In genomic region chr11:90179923-90180322, GRCh38 we compare ENCODE assay signal across 30 cellular contexts.
"Had no signal": no experiment of that assay in that cellular context is flagged by ENCODE, and none has a peak within 500 bp of the region (broad histone marks: within the 10 kb centered on the region; RNA-seq: fewer than 3 reads in every experiment).

No MANE protein-coding gene starts in this region.

- H3K4me3 ChIP-seq: colonic mucosa, coronary artery, dorsolateral prefrontal cortex, esophagus muscularis mucosa, esophagus squamous epithelium, gastrocnemius medialis, gastroesophageal sphincter, heart left ventricle, heart right ventricle, hepatocyte had no signal

- H3K4me1 ChIP-seq: colonic mucosa, esophagus muscularis mucosa, esophagus squamous epithelium, foreskin keratinocyte, gastrocnemius medialis, gastroesophageal sphincter, heart left ventricle, heart right ventricle had no signal

- ATAC-seq: effector memory CD8-positive, alpha-beta T cell; esophagus mucosa; foreskin keratinocyte; gastrocnemius medialis; gastroesophageal sphincter; heart left ventricle; heart right ventricle had no signal

- H3K27me3 Mint-ChIP-seq: dendritic cell treated with granulocyte-macrophage colony-stimulating factor and Interleukin-4, amounts not matched to agents 40 ng/mL and 50 ng/mL, for 4 days had no signal

- H3K27ac Mint-ChIP-seq: dendritic cell treated with granulocyte-macrophage colony-stimulating factor and Interleukin-4, amounts not matched to agents 40 ng/mL and 50 ng/mL, for 4 days; effector memory CD8-positive, alpha-beta T cell; endodermal cell had no signal

- DNase-seq: colonic mucosa; cortex of kidney; dermis blood vessel endothelial cell; dorsolateral prefrontal cortex; effector CD4-positive, alpha-beta T cell; effector CD8-positive, alpha-beta T cell; effector memory CD4-positive, alpha-beta T cell; effector memory CD8-positive, alpha-beta T cell; endodermal cell; erythroblast; esophagus squamous epithelium; foreskin fibroblast; foreskin keratinocyte; foreskin melanocyte; gastrocnemius medialis; glutamatergic neuron; head of caudate nucleus; heart left ventricle; heart right ventricle had no signal

- H3K27me3 ChIP-seq: colonic mucosa, dorsolateral prefrontal cortex, esophagus muscularis mucosa, esophagus squamous epithelium, foreskin keratinocyte, gastrocnemius medialis, gastroesophageal sphincter, heart left ventricle, heart right ventricle, hepatocyte had no signal

- H3K36me3 ChIP-seq: colonic mucosa, esophagus muscularis mucosa, esophagus squamous epithelium, gastrocnemius medialis, gastroesophageal sphincter had no signal

- H3K4me2 ChIP-seq: hepatocyte had no signal

- H2AFZ ChIP-seq: hepatocyte had no signal

- H3K4me3 Mint-ChIP-seq: dendritic cell treated with granulocyte-macrophage colony-stimulating factor and Interleukin-4, amounts not matched to agents 40 ng/mL and 50 ng/mL, for 4 days; effector memory CD8-positive, alpha-beta T cell; endodermal cell had no signal

- H3K79me2 ChIP-seq: hepatocyte had no signal

- H3K27ac ChIP-seq: colonic mucosa, coronary artery, dorsolateral prefrontal cortex, epithelial cell of prostate, esophagus muscularis mucosa, esophagus squamous epithelium, foreskin keratinocyte, gastrocnemius medialis, gastroesophageal sphincter, heart left ventricle, heart right ventricle, hepatocyte had no signal

- H3K9me3 Mint-ChIP-seq: dendritic cell treated with granulocyte-macrophage colony-stimulating factor and Interleukin-4, amounts not matched to agents 40 ng/mL and 50 ng/mL, for 4 days; effector memory CD8-positive, alpha-beta T cell; endodermal cell had no signal

- FAIRE-seq: colon, endometrium, endothelial cell of umbilical vein, frontal cortex had no signal

- H3K9me3 ChIP-seq: colonic mucosa, esophagus muscularis mucosa, esophagus squamous epithelium, gastrocnemius medialis, gastroesophageal sphincter, heart left ventricle, heart right ventricle had no signal
